ENCODE assay signal across 8 cellular contexts in genomic region chr11:65887723-65888162, GRCh38. TPM values are rescaled to one million over a fixed set of nuclear protein-coding genes. Genes with fewer than 3 reads are reported as not detected.
DNase-seq lines count a peak whose midpoint lies in the region; ATAC-seq, FAIRE-seq and TF ChIP-seq lines count a peak whose summit lies in the region.

No MANE protein-coding gene starts in this region.

- in situ Hi-C loops in K562 (cut with MboI) = no loop called here

- ATAC-seq in K562 = no peak
- no peak for ATAC-seq in memory B cell (ENCODE audit: low read depth)
- no peak for ATAC-seq in aorta (ENCODE audit: low FRiP score)
- no peak for ATAC-seq in HG03354 (IDR thresholded peaks at IDR 0.05; ENCODE audit: poor library complexity, severe bottlenecking, unreplicated experiment)

- peak overlapping the region; percentile 94 for H3K4me3 ChIP-seq in CD8-positive, alpha-beta memory T cell (ENCODE audit: low read length)
- H3K4me3 ChIP-seq in K562 (peak overlapping the region; percentile 69), aorta (ENCODE audit: low read length in 2 of 2) (peak overlapping the region; percentile 23 to 57)

- peaks cover 43% of the 10 kb centered on the region for H3K4me1 ChIP-seq in CD8-positive, alpha-beta memory T cell (ENCODE audit: insufficient read depth, low read length)
- H3K4me1 ChIP-seq in K562 (replicated peaks in 1 of 2; ENCODE audit: control insufficient read depth in 2 of 2, insufficient read depth in 2 of 2, low read length in 2 of 2) (peaks cover 23 to 58% of the 10 kb centered on the region in 2 experiments), aorta (ENCODE audit: control insufficient read depth in 1 of 2, insufficient read depth in 2 of 2, low read length in 2 of 2) (peaks cover 0 to 3% of the 10 kb centered on the region in 2 donors)

- BruUV-seq in K562 (replicated peaks; lab: Mats Ljungman, UMichigan) = TSS peak; percentile 61

- no peak for DNase-seq in CD8-positive, alpha-beta memory T cell
- DNase-seq in K562 (ENCODE audit: extremely low read depth in 1 of 4, low spot score in 3 of 4) (no peak), memory B cell (ENCODE audit: low spot score in 2 of 2) (no peak), aorta (no peak), midbrain (lab: John Stamatoyannopoulos, UW) (no peak), HEK293T (ENCODE audit: extremely low spot score) (no peak)

- H3K27me3 ChIP-seq in CD8-positive, alpha-beta memory T cell (ENCODE audit: insufficient read depth, low read length, poor library complexity, severe bottlenecking) = no peaks in the 10 kb centered on the region
- H3K27me3 ChIP-seq in K562 (ENCODE audit: control insufficient read depth in 2 of 2, insufficient read depth in 2 of 2, low read length in 2 of 2) (no peaks in the 10 kb centered on the region), aorta (ENCODE audit: control insufficient read depth in 1 of 2, insufficient read depth in 2 of 2, low read length in 1 of 2) (peaks cover 0 to 5% of the 10 kb centered on the region in 2 donors)

- TF ChIP-seq CTCF in K562 (IDR thresholded peaks at IDR 0.05 in 2 of 3, conservative IDR thresholded peaks at IDR 0.05 in 1 of 3; ENCODE audit: insufficient read depth in 2 of 3, low read depth in 1 of 3, low read length in 3 of 3) = no peak

- peak overlapping the region; percentile 87 for H3K27ac ChIP-seq in CD8-positive, alpha-beta memory T cell (ENCODE audit: low read depth, low read length)
- H3K27ac ChIP-seq in K562 (ENCODE audit: extremely low read depth, low read depth, low read length) = peak overlapping the region; percentile 71
- peak overlapping the region in 1 of 2 donors; percentile 43 for H3K27ac ChIP-seq in aorta (ENCODE audit: low read depth in 1 of 2, low read length in 2 of 2)

- H4K20me1 ChIP-seq in K562 (replicated peaks; ENCODE audit: control insufficient read depth, insufficient read depth, low read length) = peaks cover 8% of the 10 kb centered on the region; the same call in 1 of the 2 replicates

- peak overlapping the region; percentile 58 to 96 for H3K9ac ChIP-seq in K562 (ENCODE audit: insufficient read depth in 1 of 2, low read depth in 2 of 2, low read length in 2 of 2)

- WGBS in K562 (ENCODE audit: insufficient coverage, low coverage, missing lambda C conversion rate) = 2% methylated on average over 21 of the region's 23 CpGs
- WGBS in aorta, 2 donors = 1 to 2% methylated on average over 23 of the region's 23 CpGs

- H3K9me3 Mint-ChIP-seq in CD8-positive, alpha-beta memory T cell = no peaks in the 10 kb centered on the region
- H3K9me3 Mint-ChIP-seq in IgD-negative memory B cell (no peaks in the 10 kb centered on the region), memory B cell (no peaks in the 10 kb centered on the region)

- H3K4me2 ChIP-seq in K562 (ENCODE audit: insufficient read depth, low read length) = peak overlapping the region; percentile 90

- peaks cover 48 to 65% (median 64%) of the 10 kb centered on the region in 3 donors for H3K4me1 Mint-ChIP-seq in CD8-positive, alpha-beta memory T cell
- peaks cover 34 to 48% (median 42%) of the 10 kb centered on the region in 3 donors for H3K4me1 Mint-ChIP-seq in IgD-negative memory B cell
- H3K4me1 Mint-ChIP-seq in memory B cell = peaks cover 47% of the 10 kb centered on the region

- TF ChIP-seq POLR2A in K562 (conservative IDR thresholded peaks at IDR 0.05) = no peak

- TF ChIP-seq EP300 in K562 (IDR thresholded peaks at IDR 0.05; ENCODE audit: low read length) = no peak

- no peaks in the 10 kb centered on the region for H3K27me3 Mint-ChIP-seq in CD8-positive, alpha-beta memory T cell
- H3K27me3 Mint-ChIP-seq in IgD-negative memory B cell (no peaks in the 10 kb centered on the region), memory B cell (no peaks in the 10 kb centered on the region)

- no peak for FAIRE-seq in K562 (lab: Jason Lieb, UNC)

- POLR2A ChIA-PET in CD8-positive, alpha-beta memory T cell (lab: Charles Lee) = interaction anchor here (0.5 to 6.0 kb wide), 20 partner anchors 13 to 273 kb away, joined by 3 to 140 read pairs (median 4); partner anchors contain the start of genes BANF1, C11orf68, CFL1 and KAT5
- POLR2A ChIA-PET in K562 (lab: Yijun Ruan, JAX) = interaction anchor here (0.6 to 14.4 kb wide), 14 partner anchors 8 to 118 kb away, joined by 3 to 147 read pairs (median 6); partner anchors contain the start of genes CFL1, CTSW, FOSL1 and MUS81
- POLR2A ChIA-PET in HEK293T (lab: Yijun Ruan, JAX) = interaction anchor here (0.7 to 12.4 kb wide), 21 partner anchors 10 to 329 kb away, joined by 3 to 289 read pairs (median 7); partner anchors contain the start of genes BANF1, CFL1, EFEMP2 and EIF1AD

- H3K36me3 Mint-ChIP-seq in CD8-positive, alpha-beta memory T cell = peaks cover 0 to 43% (median 0%) of the 10 kb centered on the region in 3 donors
- H3K36me3 Mint-ChIP-seq in IgD-negative memory B cell = no peaks in the 10 kb centered on the region
- peaks cover 11% of the 10 kb centered on the region for H3K36me3 Mint-ChIP-seq in memory B cell

- H3K36me3 ChIP-seq in CD8-positive, alpha-beta memory T cell (ENCODE audit: insufficient read depth, low read length) = peaks cover 11% of the 10 kb centered on the region
- H3K36me3 ChIP-seq in K562 (ENCODE audit: control insufficient read depth, insufficient read depth, low read length) (peaks cover 53% of the 10 kb centered on the region), aorta (ENCODE audit: control insufficient read depth in 1 of 2, insufficient read depth in 2 of 2, low read length in 1 of 2) (peaks cover 0 to 2% of the 10 kb centered on the region in 2 donors)

- intact Hi-C loops in K562 (cut with micrococcal nuclease) = loop anchor here (1.0 to 5.0 kb wide), 5 partner anchors 25 to 175 kb away; partner anchors contain the start of genes AP5B1, KAT5, MUS81 and SART1
- intact Hi-C loops in aorta (cut with DNase I) = loop anchor here (2.0 to 10.0 kb wide), 4 partner anchors 31 to 137 kb away; partner anchors contain the start of genes BANF1 (in 1 of the 2), C11orf68 (in 1 of the 2), CATSPER1 (in 1 of the 2) and DRAP1 (in 1 of the 2)

- peak overlapping the region; percentile 84 to 100 (median 96) for H3K27ac Mint-ChIP-seq in CD8-positive, alpha-beta memory T cell
- peak overlapping the region; percentile 93 to 98 (median 97) for H3K27ac Mint-ChIP-seq in IgD-negative memory B cell
- H3K27ac Mint-ChIP-seq in memory B cell = peak overlapping the region; percentile 87

- H2AFZ ChIP-seq in K562 (ENCODE audit: low read depth, low read length) = peak overlapping the region; percentile 85

- no peak for TF ChIP-seq RAD21 in K562 (CRISPR knock-in tag; conservative IDR thresholded peaks at IDR 0.05 in 1 of 2, IDR thresholded peaks at IDR 0.05 in 1 of 2)

- H3K9me3 ChIP-seq in CD8-positive, alpha-beta memory T cell (ENCODE audit: low read length) = no peaks in the 10 kb centered on the region
- H3K9me3 ChIP-seq in K562 (replicated peaks; ENCODE audit: control insufficient read depth, insufficient read depth, low read depth, low read length) (no peaks in the 10 kb centered on the region), aorta (ENCODE audit: control insufficient read depth, low read length) (no peaks in the 10 kb centered on the region)

- H3K9me1 ChIP-seq in K562 (ENCODE audit: control insufficient read depth, insufficient read depth, low read length) = no peaks in the 10 kb centered on the region

- peak overlapping the region; percentile 83 to 97 (median 92) for H3K4me3 Mint-ChIP-seq in CD8-positive, alpha-beta memory T cell
- H3K4me3 Mint-ChIP-seq in IgD-negative memory B cell = peak overlapping the region; percentile 89 to 96 (median 94)
- peak overlapping the region; percentile 88 for H3K4me3 Mint-ChIP-seq in memory B cell

- CTCF ChIA-PET in CD8-positive, alpha-beta memory T cell (lab: Charles Lee) = interaction anchor here (0.6 to 21.9 kb wide), 30 partner anchors 12 to 329 kb away, joined by 3 to 560 read pairs (median 6); partner anchors contain the start of genes AP5B1, BANF1, C11orf68 and CFL1
- CTCF ChIA-PET in K562 (lab: Yijun Ruan, JAX; ENCODE audit: low intra/inter-chr PET ratio) (interaction anchor here (0.6 to 3.3 kb wide), 7 partner anchors 11 to 335 kb away, joined by 3 to 40 read pairs (median 3); partner anchors contain the start of genes KAT5 and MUS81), HEK293T (lab: Yijun Ruan, JAX) (interaction anchor here (0.6 to 5.4 kb wide), 21 partner anchors 9 to 396 kb away, joined by 3 to 59 read pairs (median 4); partner anchors contain the start of genes FOSL1 and MUS81)

- H3K79me2 ChIP-seq in K562 (ENCODE audit: control insufficient read depth, insufficient read depth, low read length) = peaks cover 40% of the 10 kb centered on the region

RNA-seq across cellular contexts. Expression of gene FIBP, which starts 0.5 kb away (rescaled TPM):
- total RNA-seq in CD8-positive, alpha-beta memory T cell = 100 to 1,000 TPM; 121 to 123 TPM
- polyA plus RNA-seq in CD8-positive, alpha-beta memory T cell = 78.6 TPM
- polyA plus RNA-seq in IgD-negative memory B cell (97.0 TPM), K562 (2011; rRNA removed) (58.8 and 69.4 TPM in 2 replicates), K562 (2014; fragmentation: Illumina TruSeq; extraction: Trizol) (48.6 and 62.8 TPM in 2 replicates), K562 (2014; fragmentation: Nextera tagmentation; extraction: Ambion mirVana) (10 to 100 TPM; 41.2 to 46.2 TPM), K562 (2014; rRNA removed) (79.2 and 82.8 TPM in 2 replicates), aorta (10 to 100 TPM; 57.2 to 73.1 TPM)
- total RNA-seq in K562 (2011; cell fraction: chromatin; rRNA removed; ENCODE audit: low replicate concordance) = 53.7 and 168 TPM in 2 replicates
- 118 and 119 TPM in 2 replicates for total RNA-seq in K562 (2011; cell fraction: nucleolus; rRNA removed)
- 83.9 and 91.0 TPM in 2 replicates for total RNA-seq in K562 (2011; cell fraction: nucleoplasm; rRNA removed)
- total RNA-seq in K562 (2014; rRNA removed) (77.2 and 98.5 TPM in 2 replicates), K562 (2014; rRNA removed; fragmentation: Illumina TruSeq; extraction: Trizol) (36.8 and 44.6 TPM in 2 replicates), K562 (2015; rRNA removed; fragmentation: Illumina TruSeq; extraction: Trizol) (45.8 and 46.8 TPM in 2 replicates), K562 (2021) (51.1 and 54.0 TPM in 2 replicates), aorta (10 to 100 TPM; 40.2 to 47.7 TPM)
- 81.2 and 144 TPM in 2 replicates for polyA plus RNA-seq in K562 (2011; cell fraction: cytosol; rRNA removed)
- polyA plus RNA-seq in K562 (2011; cell fraction: nucleus; rRNA removed) = 131 and 187 TPM in 2 replicates
- polyA plus RNA-seq in K562 (2012) = 65.8 and 94.8 TPM in 2 replicates
- 43.2 and 46.4 TPM in 2 replicates for polyA minus RNA-seq in K562 (2011; rRNA and poly(A)+ RNA removed)
- 59.7 and 70.4 TPM in 2 replicates for polyA minus RNA-seq in K562 (2011; cell fraction: cytosol; rRNA and poly(A)+ RNA removed)
- polyA minus RNA-seq in K562 (2011; cell fraction: nucleus; rRNA and poly(A)+ RNA removed) = 47.0 and 54.9 TPM in 2 replicates

RNA-seq across cellular contexts. Expression of gene CCDC85B, which starts 2.7 kb away (rescaled TPM):
- total RNA-seq in CD8-positive, alpha-beta memory T cell = 10 to 100 TPM; 81.3 to 86.7 TPM
- polyA plus RNA-seq in CD8-positive, alpha-beta memory T cell = 94.4 TPM
- 83.9 TPM for polyA plus RNA-seq in IgD-negative memory B cell
- total RNA-seq in K562 (2011; cell fraction: chromatin; rRNA removed; ENCODE audit: low replicate concordance) = 1.2 and 7.1 TPM in 2 replicates
- 15.7 and 17.8 TPM in 2 replicates for total RNA-seq in K562 (2011; cell fraction: nucleolus; rRNA removed)
- 7.0 and 7.4 TPM in 2 replicates for total RNA-seq in K562 (2011; cell fraction: nucleoplasm; rRNA removed)
- total RNA-seq in K562 (2014; rRNA removed) = 138 and 161 TPM in 2 replicates
- 0.26 and 0.29 TPM in 2 replicates for total RNA-seq in K562 (2014; rRNA removed; fragmentation: Illumina TruSeq; extraction: Trizol)
- 6.2 and 11.7 TPM in 2 replicates for total RNA-seq in K562 (2015; rRNA removed; fragmentation: Illumina TruSeq; extraction: Trizol)
- 64.4 and 74.8 TPM in 2 replicates for total RNA-seq in K562 (2021)
- polyA plus RNA-seq in K562 (2011; rRNA removed) = 6.8 and 7.9 TPM in 2 replicates
- 19.3 and 81.8 TPM in 2 replicates for polyA plus RNA-seq in K562 (2011; cell fraction: cytosol; rRNA removed)
- polyA plus RNA-seq in K562 (2011; cell fraction: nucleus; rRNA removed) = 7.6 and 15.8 TPM in 2 replicates
- 35.5 and 38.4 TPM in 2 replicates for polyA plus RNA-seq in K562 (2012)
- 0.30 and 1.9 TPM in 2 replicates for polyA plus RNA-seq in K562 (2014; fragmentation: Illumina TruSeq; extraction: Trizol)
- polyA plus RNA-seq in K562 (2014; fragmentation: Nextera tagmentation; extraction: Ambion mirVana) = under 1 TPM; 0.14 to 0.29 TPM
- 92.3 TPM in 2 replicates for polyA plus RNA-seq in K562 (2014; rRNA removed)
- 0.27 and 0.49 TPM in 2 replicates for polyA minus RNA-seq in K562 (2011; rRNA and poly(A)+ RNA removed)
- polyA minus RNA-seq in K562 (2011; cell fraction: cytosol; rRNA and poly(A)+ RNA removed) = 11.3 and 22.7 TPM in 2 replicates
- 9.6 and 14.0 TPM in 2 replicates for polyA minus RNA-seq in K562 (2011; cell fraction: nucleus; rRNA and poly(A)+ RNA removed)
- total RNA-seq in aorta = 10 to 100 TPM; 30.1 to 46.9 TPM
- polyA plus RNA-seq in aorta = 10 to 100 TPM; 23.9 to 72.8 TPM

RNA-seq across cellular contexts. Expression of gene CTSW, which starts 8.1 kb away (rescaled TPM):
- 10 to 100 TPM; 40.9 to 44.3 TPM for total RNA-seq in CD8-positive, alpha-beta memory T cell
- polyA plus RNA-seq in CD8-positive, alpha-beta memory T cell = 1,046 TPM
- polyA plus RNA-seq in IgD-negative memory B cell (29.2 TPM), K562 (2011; rRNA removed) (0.05 TPM in 1 of 2 replicates, not detected in the other), K562 (2014; fragmentation: Illumina TruSeq; extraction: Trizol) (not detected in 2 replicates), K562 (2014; fragmentation: Nextera tagmentation; extraction: Ambion mirVana) (under 1 TPM in 1 of 2 experiments, not detected in 1; 0.04 TPM), K562 (2014; rRNA removed) (not detected in 2 replicates), aorta (1 to 10 TPM; 1.8 to 2.9 TPM)
- not detected in 2 replicates for total RNA-seq in K562 (2011; cell fraction: chromatin; rRNA removed; ENCODE audit: low replicate concordance)
- not detected in 2 replicates for total RNA-seq in K562 (2011; cell fraction: nucleolus; rRNA removed)
- total RNA-seq in K562 (2011; cell fraction: nucleoplasm; rRNA removed) = not detected in 2 replicates
- total RNA-seq in K562 (2014; rRNA removed) (not detected in 2 replicates), K562 (2014; rRNA removed; fragmentation: Illumina TruSeq; extraction: Trizol) (not detected in 2 replicates), K562 (2015; rRNA removed; fragmentation: Illumina TruSeq; extraction: Trizol) (not detected in 2 replicates), K562 (2021) (not detected in 2 replicates), aorta (1 to 10 TPM; 1.8 to 3.9 TPM)
- 0.07 TPM in 1 of 2 replicates, not detected in the other for polyA plus RNA-seq in K562 (2011; cell fraction: cytosol; rRNA removed)
- polyA plus RNA-seq in K562 (2011; cell fraction: nucleus; rRNA removed) = 0.11 and 0.13 TPM in 2 replicates
- polyA plus RNA-seq in K562 (2012) = 0.11 and 0.16 TPM in 2 replicates
- not detected in 2 replicates for polyA minus RNA-seq in K562 (2011; rRNA and poly(A)+ RNA removed)
- not detected in 2 replicates for polyA minus RNA-seq in K562 (2011; cell fraction: cytosol; rRNA and poly(A)+ RNA removed)
- not detected in 2 replicates for polyA minus RNA-seq in K562 (2011; cell fraction: nucleus; rRNA and poly(A)+ RNA removed)

RNA-seq across cellular contexts. Expression of gene FOSL1, which starts 12.4 kb away (rescaled TPM):
- 10 to 100 TPM; 26.4 to 26.9 TPM for total RNA-seq in CD8-positive, alpha-beta memory T cell
- 0.51 TPM for polyA plus RNA-seq in CD8-positive, alpha-beta memory T cell
- polyA plus RNA-seq in IgD-negative memory B cell = 0.79 TPM
- 27.7 and 48.1 TPM in 2 replicates for total RNA-seq in K562 (2011; cell fraction: chromatin; rRNA removed; ENCODE audit: low replicate concordance)
- 22.8 and 24.7 TPM in 2 replicates for total RNA-seq in K562 (2011; cell fraction: nucleolus; rRNA removed)
- 23.9 and 41.4 TPM in 2 replicates for total RNA-seq in K562 (2011; cell fraction: nucleoplasm; rRNA removed)
- total RNA-seq in K562 (2014; rRNA removed) = 18.6 and 21.3 TPM in 2 replicates
- total RNA-seq in K562 (2014; rRNA removed; fragmentation: Illumina TruSeq; extraction: Trizol) = 4.6 and 6.2 TPM in 2 replicates
- total RNA-seq in K562 (2015; rRNA removed; fragmentation: Illumina TruSeq; extraction: Trizol) = 10.0 and 12.4 TPM in 2 replicates
- total RNA-seq in K562 (2021) = 26.1 and 28.7 TPM in 2 replicates
- 5.3 and 9.0 TPM in 2 replicates for polyA plus RNA-seq in K562 (2011; rRNA removed)
- 7.6 and 12.9 TPM in 2 replicates for polyA plus RNA-seq in K562 (2011; cell fraction: cytosol; rRNA removed)
- 10.1 and 26.6 TPM in 2 replicates for polyA plus RNA-seq in K562 (2011; cell fraction: nucleus; rRNA removed)
- 24.9 and 29.1 TPM in 2 replicates for polyA plus RNA-seq in K562 (2012)
- 26.9 and 39.6 TPM in 2 replicates for polyA plus RNA-seq in K562 (2014; fragmentation: Illumina TruSeq; extraction: Trizol)
- polyA plus RNA-seq in K562 (2014; fragmentation: Nextera tagmentation; extraction: Ambion mirVana) = 1 to 10 TPM; 3.5 to 4.2 TPM
- 16.3 and 16.9 TPM in 2 replicates for polyA plus RNA-seq in K562 (2014; rRNA removed)
- polyA minus RNA-seq in K562 (2011; rRNA and poly(A)+ RNA removed) = 4.3 and 5.1 TPM in 2 replicates
- polyA minus RNA-seq in K562 (2011; cell fraction: cytosol; rRNA and poly(A)+ RNA removed) = 7.8 and 8.3 TPM in 2 replicates
- 6.1 and 10.8 TPM in 2 replicates for polyA minus RNA-seq in K562 (2011; cell fraction: nucleus; rRNA and poly(A)+ RNA removed)
- total RNA-seq in aorta = 10 to 100 TPM in 1 of 2 donors, 1 to 10 TPM in 1; 7.2 to 31.9 TPM
- polyA plus RNA-seq in aorta = 1 to 10 TPM; 1.6 to 6.4 TPM

RNA-seq across cellular contexts. Expression of gene EFEMP2, which starts 15.1 kb away (rescaled TPM):
- total RNA-seq in CD8-positive, alpha-beta memory T cell = 1 to 10 TPM; 3.9 to 4.0 TPM
- 0.23 TPM for polyA plus RNA-seq in CD8-positive, alpha-beta memory T cell
- 0.29 TPM for polyA plus RNA-seq in IgD-negative memory B cell
- total RNA-seq in K562 (2011; cell fraction: chromatin; rRNA removed; ENCODE audit: low replicate concordance) = 12.1 and 30.7 TPM in 2 replicates
- 15.1 and 19.3 TPM in 2 replicates for total RNA-seq in K562 (2011; cell fraction: nucleolus; rRNA removed)
- total RNA-seq in K562 (2011; cell fraction: nucleoplasm; rRNA removed) = 11.3 and 15.8 TPM in 2 replicates
- 0.64 and 0.86 TPM in 2 replicates for total RNA-seq in K562 (2014; rRNA removed)
- total RNA-seq in K562 (2014; rRNA removed; fragmentation: Illumina TruSeq; extraction: Trizol) = 0.07 and 0.32 TPM in 2 replicates
- 0.57 and 0.58 TPM in 2 replicates for total RNA-seq in K562 (2015; rRNA removed; fragmentation: Illumina TruSeq; extraction: Trizol)
- total RNA-seq in K562 (2021) = 1.6 and 2.6 TPM in 2 replicates
- 2.0 and 3.9 TPM in 2 replicates for polyA plus RNA-seq in K562 (2011; rRNA removed)
- 3.3 and 4.7 TPM in 2 replicates for polyA plus RNA-seq in K562 (2011; cell fraction: cytosol; rRNA removed)
- polyA plus RNA-seq in K562 (2011; cell fraction: nucleus; rRNA removed) = 41.3 and 54.9 TPM in 2 replicates
- 1.3 and 4.2 TPM in 2 replicates for polyA plus RNA-seq in K562 (2012)
- 0.74 and 1.1 TPM in 2 replicates for polyA plus RNA-seq in K562 (2014; fragmentation: Illumina TruSeq; extraction: Trizol)
- under 1 TPM in 1 of 2 experiments, not detected in 1; 0.13 TPM for polyA plus RNA-seq in K562 (2014; fragmentation: Nextera tagmentation; extraction: Ambion mirVana)
- 2.9 TPM in 2 replicates for polyA plus RNA-seq in K562 (2014; rRNA removed)
- polyA minus RNA-seq in K562 (2011; rRNA and poly(A)+ RNA removed) = 0.53 and 1.2 TPM in 2 replicates
- 1.3 TPM in 1 of 2 replicates, not detected in the other for polyA minus RNA-seq in K562 (2011; cell fraction: cytosol; rRNA and poly(A)+ RNA removed)
- 7.5 and 7.8 TPM in 2 replicates for polyA minus RNA-seq in K562 (2011; cell fraction: nucleus; rRNA and poly(A)+ RNA removed)
- total RNA-seq in aorta = 100 to 1,000 TPM; 139 to 185 TPM
- 100 to 1,000 TPM; 136 to 224 TPM for polyA plus RNA-seq in aorta

Comparison
In these comparisons a context has a peak if more than half of its experiments do, and no peak if none do; other contexts are left out.
1. H3K4me3 ChIP-seq: peak in every context shown above with its lines; median percentile 94 in CD8-positive, alpha-beta memory T cell; 69 in K562; 40 in aorta.
2. RNA of gene CTSW, which starts 8.1 kb away (polyA plus RNA-seq): 1,046 TPM in CD8-positive, alpha-beta memory T cell (single experiment); 29.2 TPM in IgD-negative memory B cell (single experiment), 1.8 to 2.9 TPM in aorta and 0.04 to 0.16 TPM in K562; every median in the first group is over 10 times any median in the second.
3. Peak in every context shown above with its lines, with median percentiles within 50 percentile points of each other: H3K27ac Mint-ChIP-seq and H3K4me3 Mint-ChIP-seq.